2 cellular contexts compared by ENCODE assay signal in the genomic region with DNA sequence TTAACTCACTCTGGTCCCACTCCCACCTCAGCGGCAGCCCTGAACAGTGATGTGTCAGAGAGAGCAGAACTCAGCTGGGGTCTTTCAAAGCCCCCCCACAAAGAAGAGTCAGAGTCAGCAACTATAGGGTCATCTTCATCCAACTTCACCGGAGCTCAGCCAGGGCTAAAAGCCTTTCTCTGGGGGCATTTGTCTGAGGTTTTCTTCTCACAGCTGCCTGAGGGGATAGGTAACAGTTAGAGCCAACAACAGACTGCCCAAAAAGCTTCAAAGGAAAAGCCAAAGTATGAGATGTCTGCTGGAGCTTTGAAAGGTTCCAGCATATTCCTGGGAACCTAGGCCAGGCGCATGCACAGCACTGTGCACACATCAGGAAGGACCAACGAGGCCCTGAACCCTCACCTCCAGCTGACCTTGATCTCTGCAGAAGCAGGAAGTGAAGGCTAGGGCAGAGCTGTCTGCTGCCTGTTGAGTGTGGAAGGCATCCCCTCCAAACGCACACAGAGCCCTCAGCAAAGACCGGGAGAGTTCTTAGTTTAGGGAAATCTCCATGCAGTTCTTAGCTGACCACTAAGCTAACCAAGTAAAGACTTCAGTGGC.
A peak's percentile ranks its signal among the peaks of the same experiment; 100 is the strongest.
TF ChIP-seq lines count a peak whose summit lies in the region.

No MANE protein-coding gene starts in this region.

TF ChIP-seq in K562, 482 proteins besides CTCF, POLR2A, EP300 and RAD21 (continues in another document):
- TF ChIP-seq ZC3H8 (IDR thresholded peaks at IDR 0.05) (no peak), KLF1 (tag; IDR thresholded peaks at IDR 0.05) (0 out of 2 replicates have a peak, but pooled peaks have one; percentile 33), ZNF589 (CRISPR knock-in tag; IDR thresholded peaks at IDR 0.05; ENCODE audit: low read depth) (no peak), PYGO2 (tag; IDR thresholded peaks at IDR 0.05) (no peak), TRIM28 (IDR thresholded peaks at IDR 0.05) (0 out of 2 replicates have a peak, but pooled peaks have one; percentile 60), KAT2B (IDR thresholded peaks at IDR 0.05; ENCODE audit: low read depth, low read length) (no peak), ZSCAN32 (CRISPR knock-in tag; IDR thresholded peaks at IDR 0.05) (no peak), ZNF717 (CRISPR knock-in tag; IDR thresholded peaks at IDR 0.05) (no peak), KDM5B (IDR thresholded peaks at IDR 0.05; ENCODE audit: insufficient replicate concordance, low read depth, low read length) (peak; percentile 30), ZNF408 (CRISPR knock-in tag; IDR thresholded peaks at IDR 0.05; ENCODE audit: low read depth) (peak; percentile 67; the same call in 1 of the 2 replicates), ESRRA (IDR thresholded peaks at IDR 0.05; ENCODE audit: borderline replicate concordance, low read depth) (peak; percentile 91), CBX3 (IDR thresholded peaks at IDR 0.05; ENCODE audit: borderline replicate concordance in 1 of 2, low read length in 2 of 2) (peak; percentile 35 to 57; a peak in 2 of 3 replicates), HNRNPUL1 (IDR thresholded peaks at IDR 0.05; ENCODE audit: low read length) (no peak), SETDB1 (IDR thresholded peaks at IDR 0.05; ENCODE audit: low read length) (peak; percentile 81), SPI1 (IDR thresholded peaks at IDR 0.05; ENCODE audit: borderline replicate concordance, low read depth, low read length) (peak; percentile 30; the same call in 1 of the 2 replicates)
- TF ChIP-seq, protein P1, sequence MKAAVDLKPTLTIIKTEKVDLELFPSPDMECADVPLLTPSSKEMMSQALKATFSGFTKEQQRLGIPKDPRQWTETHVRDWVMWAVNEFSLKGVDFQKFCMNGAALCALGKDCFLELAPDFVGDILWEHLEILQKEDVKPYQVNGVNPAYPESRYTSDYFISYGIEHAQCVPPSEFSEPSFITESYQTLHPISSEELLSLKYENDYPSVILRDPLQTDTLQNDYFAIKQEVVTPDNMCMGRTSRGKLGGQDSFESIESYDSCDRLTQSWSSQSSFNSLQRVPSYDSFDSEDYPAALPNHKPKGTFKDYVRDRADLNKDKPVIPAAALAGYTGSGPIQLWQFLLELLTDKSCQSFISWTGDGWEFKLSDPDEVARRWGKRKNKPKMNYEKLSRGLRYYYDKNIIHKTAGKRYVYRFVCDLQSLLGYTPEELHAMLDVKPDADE (conservative IDR thresholded peaks at IDR 0.05; ENCODE audit: control insufficient read depth, low read depth, low read length): no peak
- TF ChIP-seq, protein P2, sequence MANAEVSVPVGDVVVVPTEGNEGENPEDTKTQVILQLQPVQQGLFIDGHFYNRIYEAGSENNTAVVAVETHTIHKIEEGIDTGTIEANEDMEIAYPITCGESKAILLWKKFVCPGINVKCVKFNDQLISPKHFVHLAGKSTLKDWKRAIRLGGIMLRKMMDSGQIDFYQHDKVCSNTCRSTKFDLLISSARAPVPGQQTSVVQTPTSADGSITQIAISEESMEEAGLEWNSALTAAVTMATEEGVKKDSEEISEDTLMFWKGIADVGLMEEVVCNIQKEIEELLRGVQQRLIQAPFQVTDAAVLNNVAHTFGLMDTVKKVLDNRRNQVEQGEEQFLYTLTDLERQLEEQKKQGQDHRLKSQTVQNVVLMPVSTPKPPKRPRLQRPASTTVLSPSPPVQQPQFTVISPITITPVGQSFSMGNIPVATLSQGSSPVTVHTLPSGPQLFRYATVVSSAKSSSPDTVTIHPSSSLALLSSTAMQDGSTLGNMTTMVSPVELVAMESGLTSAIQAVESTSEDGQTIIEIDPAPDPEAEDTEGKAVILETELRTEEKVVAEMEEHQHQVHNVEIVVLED (CRISPR knock-in tag; IDR thresholded peaks at IDR 0.05): no peak

TF ChIP-seq in HEK293T, 16 proteins besides CTCF, POLR2A, EP300 and RAD21:
- TF ChIP-seq FOXM1 (IDR thresholded peaks at IDR 0.05; ENCODE audit: borderline replicate concordance) (no peak), ELF4 (IDR thresholded peaks at IDR 0.05) (no peak)
